ENCODE assay signal across 8 cellular contexts in genomic region chr20:16729565-16730460, GRCh38. TPM values are rescaled to one million over a fixed set of nuclear protein-coding genes. Genes with fewer than 3 reads are reported as not detected.
DNase-seq lines count a peak whose midpoint lies in the region; ATAC-seq and TF ChIP-seq lines count a peak whose summit lies in the region.

Gene SNRPB2 (plus strand): TSS chr20:16730026. CDS start chr20:16731703, 1,677 bp downstream.

- H3K4me3 Mint-ChIP-seq in activated T-helper 2 cell treated with anti-CD3 and anti-CD28 coated beads, Interferon-gamma antibody, Interleukin-2, Interleukin-4, amounts not matched to agents 10 μg/mL and 5 μg/mL and 100 μg/mL, durations not matched to agents 14 hours and 24 hours and 36 hours (ENCODE audit: low read depth), result peak within 1 kb of the TSS; percentile 99
- peak within 1 kb of the TSS; percentile 99 for H3K4me3 Mint-ChIP-seq in natural killer cell

- peaks cover 16% of the 10 kb centered on the region for H3K27me3 Mint-ChIP-seq in activated T-helper 2 cell treated with anti-CD3 and anti-CD28 coated beads, Interferon-gamma antibody, Interleukin-2, Interleukin-4, amounts not matched to agents 10 μg/mL and 5 μg/mL and 100 μg/mL, durations not matched to agents 14 hours and 24 hours and 36 hours (ENCODE audit: low read depth)
- H3K27me3 Mint-ChIP-seq in natural killer cell (ENCODE audit: low read depth in 2 of 2), result peaks cover 20 to 31% of the 10 kb centered on the region in 2 donors

- H3K4me1 Mint-ChIP-seq in activated T-helper 2 cell treated with anti-CD3 and anti-CD28 coated beads, Interferon-gamma antibody, Interleukin-2, Interleukin-4, amounts not matched to agents 10 μg/mL and 5 μg/mL and 100 μg/mL, durations not matched to agents 14 hours and 24 hours and 36 hours (ENCODE audit: low read depth), result peaks cover 45% of the 10 kb centered on the region
- peaks cover 54 to 55% of the 10 kb centered on the region in 2 donors for H3K4me1 Mint-ChIP-seq in natural killer cell

- ATAC-seq in natural killer cell, result peak; percentile 97 to 99 (median 97)

- peaks cover 13% of the 10 kb centered on the region for H3K9me3 Mint-ChIP-seq in activated T-helper 2 cell treated with anti-CD3 and anti-CD28 coated beads, Interferon-gamma antibody, Interleukin-2, Interleukin-4, amounts not matched to agents 10 μg/mL and 5 μg/mL and 100 μg/mL, durations not matched to agents 14 hours and 24 hours and 36 hours
- no peaks in the 10 kb centered on the region for H3K9me3 Mint-ChIP-seq in natural killer cell

- CTCF ChIA-PET in RWPE1 (lab: Yijun Ruan, JAX), result no interaction called here

- peaks cover 57% of the 10 kb centered on the region for H3K36me3 Mint-ChIP-seq in activated T-helper 2 cell treated with anti-CD3 and anti-CD28 coated beads, Interferon-gamma antibody, Interleukin-2, Interleukin-4, amounts not matched to agents 10 μg/mL and 5 μg/mL and 100 μg/mL, durations not matched to agents 14 hours and 24 hours and 36 hours (ENCODE audit: low read depth)
- no peaks in the 10 kb centered on the region for H3K36me3 Mint-ChIP-seq in natural killer cell

- peak within 1 kb of the TSS; percentile 70 for H3K27ac ChIP-seq in RWPE1

- peak within 1 kb of the TSS; percentile 100 for H3K4me3 ChIP-seq in LNCaP clone FGC (ENCODE audit: low read depth, low read length)

- peak within 1 kb of the TSS; percentile 97 for H3K27ac Mint-ChIP-seq in activated T-helper 2 cell treated with anti-CD3 and anti-CD28 coated beads, Interferon-gamma antibody, Interleukin-2, Interleukin-4, amounts not matched to agents 10 μg/mL and 5 μg/mL and 100 μg/mL, durations not matched to agents 14 hours and 24 hours and 36 hours
- peak within 1 kb of the TSS; percentile 96 to 98 for H3K27ac Mint-ChIP-seq in natural killer cell

- DNase-seq in Daoy (ENCODE audit: low read depth) (peak; percentile 93), GOT3 (lab: John Stamatoyannopoulos, UW) (peak; percentile 80), LNCaP clone FGC (ENCODE audit: low read depth) (peak; percentile 89), RWPE1 (ENCODE audit: low spot score) (peak; percentile 96), fibroblast of peridontal ligament (ENCODE audit: extremely low read depth) (peak; percentile 96), natural killer cell (peak; percentile 86)
- DNase-seq in activated T-helper 2 cell treated with anti-CD3 and anti-CD28 coated beads, Interferon-gamma antibody, Interleukin-2, Interleukin-4, amounts not matched to agents 10 μg/mL and 5 μg/mL and 100 μg/mL, durations not matched to agents 14 hours and 24 hours and 36 hours (ENCODE audit: low spot score), result peak; percentile 88
- peak; percentile 92 for DNase-seq in stimulated activated naive CD4-positive, alpha-beta T cell treated with Interleukin-2 at 50 U/mL for 16 hours (lab: John Stamatoyannopoulos, UW)

- POLR2A ChIA-PET in RWPE1 (lab: Yijun Ruan, JAX; ENCODE audit: low non-redundant PET), result interaction anchor here (1.1 kb wide), 1 partner anchor 11 kb away, joined by 3 read pairs; no protein-coding TSS in a partner anchor

- TF ChIP-seq CTCF in LNCaP clone FGC (IDR thresholded peaks at IDR 0.05; ENCODE audit: control insufficient read depth, extremely low read depth, insufficient read depth), result no peak
- no peak for TF ChIP-seq CTCF in RWPE1 (conservative IDR thresholded peaks at IDR 0.05; ENCODE audit: low read depth)
- TF ChIP-seq CTCF in natural killer cell (IDR thresholded peaks at IDR 0.05), result no peak

- intact Hi-C loops in activated T-helper 2 cell treated with anti-CD3 and anti-CD28 coated beads, Interferon-gamma antibody, Interleukin-2, Interleukin-4, amounts not matched to agents 10 μg/mL and 5 μg/mL and 100 μg/mL, durations not matched to agents 14 hours and 24 hours and 36 hours (cut with micrococcal nuclease), result loop anchor here (5.0 kb wide), 1 partner anchor 1237 kb away; the partner anchor contains the start of genes MGME1 and SNX5
- intact Hi-C loops in natural killer cell (cut with micrococcal nuclease), result loop anchor here (5.0 to 10.0 kb wide), 2 partner anchors 158 to 1235 kb away; partner anchors contain the start of genes KIF16B, MGME1 and SNX5

RNA-seq across cellular contexts. Expression of gene SNRPB2, which starts in this region (rescaled TPM):
- total RNA-seq in Daoy (2014; rRNA removed; shearing (Covaris generic)), result 69.8 and 71.3 TPM in 2 replicates
- 115 and 125 TPM in 2 replicates for total RNA-seq in activated T-helper 2 cell treated with anti-CD3 and anti-CD28 coated beads, Interferon-gamma antibody, Interleukin-2, Interleukin-4, amounts not matched to agents 10 μg/mL and 5 μg/mL and 100 μg/mL, durations not matched to agents 14 hours and 24 hours and 36 hours
- 10 to 100 TPM; 39.4 to 43.0 (median 40.5) TPM for total RNA-seq in natural killer cell

Comparison
In these comparisons a context has a peak if more than half of its experiments do, and no peak if none do; other contexts are left out.
1. Peak in every context shown above with its lines: DNase-seq, ATAC-seq, H3K4me3 ChIP-seq and H3K27ac ChIP-seq.